Comparison of ENCODE assay signal across 8 cellular contexts in genomic region chr7:129778770-129779601, GRCh38.
DNase-seq lines count a peak whose midpoint lies in the region; ATAC-seq, FAIRE-seq and TF ChIP-seq lines count a peak whose summit lies in the region.

No MANE protein-coding gene starts in this region.

- H3K4me3 Mint-ChIP-seq in HFFc6, result no peak overlapping the region
- H3K4me3 Mint-ChIP-seq in activated T-cell treated with anti-CD3 and anti-CD28 coated beads, Interleukin-2, amount 50 U/mL, for 24 hours, result peak overlapping the region; percentile 54

- H3K27me3 ChIP-seq in right lobe of liver (peaks cover 24 to 60% of the 10 kb centered on the region in 2 donors), aorta (ENCODE audit: control insufficient read depth in 1 of 2, insufficient read depth in 2 of 2, low read length in 1 of 2) (no peaks in the 10 kb centered on the region)

- H3K27ac Mint-ChIP-seq in HFFc6, result no peak overlapping the region
- no peak overlapping the region for H3K27ac Mint-ChIP-seq in activated T-cell treated with anti-CD3 and anti-CD28 coated beads, Interleukin-2, amount 50 U/mL, for 24 hours

- 4% methylated on average over 17 of the region's 84 CpGs for WGBS in right lobe of liver (ENCODE audit: insufficient coverage, low coverage, low lambda C conversion rate, missing lambda C conversion rate)
- 3% methylated on average over 53 to 84 of the region's 84 CpGs for WGBS in aorta, 2 donors

- H3K36me3 Mint-ChIP-seq in HFFc6 (ENCODE audit: low read depth), result 0 out of 2 replicates have a peak, but pooled peaks cover 4% of the 10 kb centered on the region
- H3K36me3 Mint-ChIP-seq in activated T-cell treated with anti-CD3 and anti-CD28 coated beads, Interleukin-2, amount 50 U/mL, for 24 hours (ENCODE audit: low read depth), result no peaks in the 10 kb centered on the region

- no peak for TF ChIP-seq POLR2A in right lobe of liver (IDR thresholded peaks at IDR 0.05)
- no peak for TF ChIP-seq POLR2A in GM12891 (IDR thresholded peaks at IDR 0.05; ENCODE audit: low read depth, low read length)

- DNase-seq in CD1c-positive myeloid dendritic cell (ENCODE audit: extremely low spot score), result peak; percentile 32
- DNase-seq in HFFc6, result no peak
- peak; percentile 46 for DNase-seq in activated T-cell treated with anti-CD3 and anti-CD28 coated beads, Interleukin-2, amount 50 U/mL, for 24 hours
- DNase-seq in right lobe of liver, result no peak
- DNase-seq in aorta, result no peak
- DNase-seq in GM12891 (ENCODE audit: insufficient read length, low spot score), result no peak
- no peak for DNase-seq in GOT3 (lab: John Stamatoyannopoulos, UW)
- no peak for DNase-seq in GM19238 (ENCODE audit: insufficient read length, low spot score)

- ATAC-seq in right lobe of liver (no peak), aorta (ENCODE audit: low FRiP score) (no peak)

- peaks cover 21% of the 10 kb centered on the region for H3K4me1 Mint-ChIP-seq in HFFc6 (ENCODE audit: low read depth)
- H3K4me1 Mint-ChIP-seq in activated T-cell treated with anti-CD3 and anti-CD28 coated beads, Interleukin-2, amount 50 U/mL, for 24 hours (ENCODE audit: low read depth), result peaks cover 30% of the 10 kb centered on the region

- FAIRE-seq in GM12891 (lab: Jason Lieb, UNC), result no peak

- H3K27me3 Mint-ChIP-seq in HFFc6 (ENCODE audit: insufficient read depth), result peaks cover 41% of the 10 kb centered on the region
- peaks cover 62% of the 10 kb centered on the region for H3K27me3 Mint-ChIP-seq in activated T-cell treated with anti-CD3 and anti-CD28 coated beads, Interleukin-2, amount 50 U/mL, for 24 hours

- H3K4me3 ChIP-seq in right lobe of liver (peak overlapping the region; percentile 38 to 44 (median 39)), aorta (ENCODE audit: low read length in 2 of 2) (peak overlapping the region; percentile 19 to 40)

- H3K9me3 Mint-ChIP-seq in HFFc6, result peaks cover 4% of the 10 kb centered on the region; the same call in 1 of the 2 replicates
- H3K9me3 Mint-ChIP-seq in activated T-cell treated with anti-CD3 and anti-CD28 coated beads, Interleukin-2, amount 50 U/mL, for 24 hours, result no peaks in the 10 kb centered on the region

- peak; percentile 31; the same call in 1 of the 2 replicates for TF ChIP-seq CTCF in HFFc6 (IDR thresholded peaks at IDR 0.05)
- TF ChIP-seq CTCF in right lobe of liver (IDR thresholded peaks at IDR 0.05), result no peak

- intact Hi-C loops in right lobe of liver (cut with DNase I), result no loop called here
- intact Hi-C loops in aorta (cut with DNase I), result no loop called here

- H3K27ac ChIP-seq in right lobe of liver (no peak overlapping the region), aorta (ENCODE audit: low read depth in 1 of 2, low read length in 2 of 2) (no peak overlapping the region)

- H3K36me3 ChIP-seq in right lobe of liver (no peaks in the 10 kb centered on the region), aorta (ENCODE audit: control insufficient read depth in 1 of 2, insufficient read depth in 2 of 2, low read length in 1 of 2) (no peaks in the 10 kb centered on the region)

- H3K9me3 ChIP-seq in right lobe of liver, result no peaks in the 10 kb centered on the region
- H3K9me3 ChIP-seq in aorta (ENCODE audit: control insufficient read depth, low read length), result no peaks in the 10 kb centered on the region

- H3K4me1 ChIP-seq in right lobe of liver, result peaks cover 0 to 34% (median 4%) of the 10 kb centered on the region in 4 donors
- no peaks in the 10 kb centered on the region for H3K4me1 ChIP-seq in aorta (ENCODE audit: control insufficient read depth in 1 of 2, insufficient read depth in 2 of 2, low read length in 2 of 2)

TF ChIP-seq in GM12891, 5 proteins besides CTCF, POLR2A, EP300 and RAD21:
- TF ChIP-seq POU2F2 (IDR thresholded peaks at IDR 0.05; ENCODE audit: low read depth, low read length), result no peak
- no peak for TF ChIP-seq POLR2AphosphoS5 (IDR thresholded peaks at IDR 0.05; ENCODE audit: low read depth, low read length)
- no peak for TF ChIP-seq PAX5 (IDR thresholded peaks at IDR 0.05; ENCODE audit: insufficient read depth, low read length, severe bottlenecking)
- no peak for TF ChIP-seq TAF1 (IDR thresholded peaks at IDR 0.05; ENCODE audit: low read depth, low read length)
- no peak for TF ChIP-seq SPI1 (IDR thresholded peaks at IDR 0.05; ENCODE audit: low read depth, low read length)

Comparison
In these comparisons a context has a peak if more than half of its experiments do, and no peak if none do; other contexts are left out.
1. DNase-seq: peak in CD1c-positive myeloid dendritic cell (single experiment) and activated T-cell treated with anti-CD3 and anti-CD28 coated beads, Interleukin-2, amount 50 U/mL, for 24 hours (single experiment); none in HFFc6 (single experiment), right lobe of liver (0 of 3), aorta (0 of 2), GM12891 (single experiment), GOT3 (single experiment) and GM19238 (single experiment).